ENCODE assay signal across 20 cellular contexts in the genomic region with DNA sequence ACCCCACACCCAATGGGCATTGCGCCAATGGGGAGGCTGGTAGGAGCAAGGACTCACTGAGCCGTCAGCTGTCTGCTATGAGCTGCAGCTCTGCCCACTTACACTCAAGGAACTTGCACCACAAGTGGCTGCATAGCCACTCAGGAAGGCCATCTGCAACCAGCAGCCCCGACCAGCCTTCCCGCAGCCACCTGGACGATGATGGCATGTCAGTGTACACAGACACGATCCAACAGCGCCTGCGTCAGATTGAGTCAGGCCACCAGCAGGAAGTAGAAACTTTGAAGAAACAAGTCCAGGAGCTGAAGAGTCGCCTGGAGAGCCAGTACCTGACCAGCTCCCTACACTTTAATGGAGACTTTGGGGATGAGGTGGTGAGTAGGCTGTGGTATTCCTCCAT. TPM values are rescaled to one million over a fixed set of nuclear protein-coding genes. Genes with fewer than 3 reads are reported as not detected.
DNase-seq lines count a peak whose midpoint lies in the region; ATAC-seq, FAIRE-seq and TF ChIP-seq lines count a peak whose summit lies in the region.
"Had no signal": no experiment of that assay in that cellular context is flagged by ENCODE, and none has a peak within 500 bp of the region (broad histone marks: within the 10 kb centered on the region; RNA-seq: fewer than 3 reads in every experiment).

No MANE protein-coding gene starts in this region.

- TF ChIP-seq POLR2A in vagina (IDR thresholded peaks at IDR 0.05): no peak

- no peaks in the 10 kb centered on the region for H3K9me3 Mint-ChIP-seq in progenitor cell of endocrine pancreas (ENCODE audit: low read depth)
- H3K9me3 Mint-ChIP-seq: CD4-positive, alpha-beta T cell; H9 had no signal

- intact Hi-C loops in vagina (cut with DNase I) (loop anchor here (10.0 kb wide), 1 partner anchor 1624 kb away; no protein-coding TSS in a partner anchor), heart right ventricle (cut with DNase I) (no loop called here)

- FAIRE-seq in bronchial epithelial cell (lab: Jason Lieb, UNC): peak; percentile 90
- FAIRE-seq: GM12892, GM19239 had no signal

- ATAC-seq in HG02938 (IDR thresholded peaks at IDR 0.05; ENCODE audit: unreplicated experiment) (no peak), heart right ventricle (no peak)

- H3K36me3 Mint-ChIP-seq in progenitor cell of endocrine pancreas (ENCODE audit: insufficient read depth): peaks cover 28% of the 10 kb centered on the region

- H3K27me3 Mint-ChIP-seq in progenitor cell of endocrine pancreas: no peaks in the 10 kb centered on the region
- H3K27me3 Mint-ChIP-seq: CD4-positive, alpha-beta T cell had no signal

- H3K4me1 Mint-ChIP-seq in progenitor cell of endocrine pancreas (ENCODE audit: low read depth): no peaks in the 10 kb centered on the region
- H3K4me1 Mint-ChIP-seq: H9 had no signal

- H4K20me1 ChIP-seq in BLaER1: no peaks in the 10 kb centered on the region

- DNase-seq in SHP77 (lab: John Stamatoyannopoulos, UW): peak; percentile 7 to 18
- DNase-seq in bronchial epithelial cell (ENCODE audit: low read depth): no peak
- no peak for DNase-seq in progenitor cell of endocrine pancreas (ENCODE audit: low spot score, unreplicated experiment)
- no peak for DNase-seq in vagina (ENCODE audit: extremely low spot score in 2 of 2)
- no peak for DNase-seq in nucleus accumbens (lab: John Stamatoyannopoulos, UW)
- no peak for DNase-seq in heart right ventricle
- DNase-seq: 8988T; AML-193; C1 segment of cervical spinal cord; Calu3; CD4-positive, alpha-beta T cell; DND-41; GDM1; GOT3; H9 had no signal

- H3K9me3 ChIP-seq in BLaER1: peaks cover 7% of the 10 kb centered on the region; the same call in 1 of the 2 replicates
- H3K9me3 ChIP-seq in vagina: no peaks in the 10 kb centered on the region
- H3K9me3 ChIP-seq in heart right ventricle: no peaks in the 10 kb centered on the region

- peaks cover 67% of the 10 kb centered on the region for H3K36me3 ChIP-seq in BLaER1
- peaks cover 35% of the 10 kb centered on the region for H3K36me3 ChIP-seq in bronchial epithelial cell (ENCODE audit: control insufficient read depth, insufficient read depth, low read length)
- peaks cover 0 to 92% of the 10 kb centered on the region in 2 donors for H3K36me3 ChIP-seq in vagina
- H3K36me3 ChIP-seq in heart right ventricle: peaks cover 0 to 100% (median 66%) of the 10 kb centered on the region in 9 donors

- H3K4me3 ChIP-seq in BLaER1 (peak overlapping the region; percentile 52), bronchial epithelial cell (ENCODE audit: low read depth, low read length) (no peak overlapping the region), vagina (no peak overlapping the region), heart right ventricle (no peak overlapping the region)

- whole genome bisulfite sequencing in heart right ventricle, 2 donors: 95 to 98% methylated on average over 9 of the region's 9 CpGs

- H3K9ac ChIP-seq in BLaER1: peak overlapping the region; percentile 82

- peak overlapping the region; percentile 95 for H3K27ac ChIP-seq in BLaER1
- H3K27ac ChIP-seq in vagina: no peak overlapping the region
- H3K27ac ChIP-seq in heart right ventricle: no peak overlapping the region
- H3K27ac ChIP-seq: HL-60 had no signal

- peaks cover 62% of the 10 kb centered on the region for H3K4me1 ChIP-seq in BLaER1
- peaks cover 16% of the 10 kb centered on the region for H3K4me1 ChIP-seq in vagina
- H3K4me1 ChIP-seq in heart right ventricle: peaks cover 0 to 26% (median 10%) of the 10 kb centered on the region in 9 donors

- H3K4me2 ChIP-seq in BLaER1: peak overlapping the region; percentile 94

- H3K27ac Mint-ChIP-seq in progenitor cell of endocrine pancreas: peak overlapping the region; percentile 57
- H3K27ac Mint-ChIP-seq: CD4-positive, alpha-beta T cell had no signal

- no peak overlapping the region for H3K4me3 Mint-ChIP-seq in progenitor cell of endocrine pancreas (ENCODE audit: low read depth)
- H3K4me3 Mint-ChIP-seq: CD4-positive, alpha-beta T cell; H9 had no signal

- H3K27me3 ChIP-seq in BLaER1 (no peaks in the 10 kb centered on the region), bronchial epithelial cell (ENCODE audit: control insufficient read depth, insufficient read depth, low read length) (no peaks in the 10 kb centered on the region), vagina (no peaks in the 10 kb centered on the region), heart right ventricle (no peaks in the 10 kb centered on the region)

- TF ChIP-seq CTCF in bronchial epithelial cell (IDR thresholded peaks at IDR 0.05; ENCODE audit: insufficient read depth, low read length, severe bottlenecking) (no peak), progenitor cell of endocrine pancreas (IDR thresholded peaks at IDR 0.05; ENCODE audit: unreplicated experiment) (no peak), vagina (IDR thresholded peaks at IDR 0.05) (no peak), heart right ventricle (IDR thresholded peaks at IDR 0.05) (no peak)

RNA-seq across cellular contexts. Expression of a gene that starts 59.8 kb away (rescaled TPM):
- total RNA-seq in bronchial epithelial cell (not detected in 2 replicates), progenitor cell of endocrine pancreas (not detected in 2 replicates), vagina (not detected), heart right ventricle (not detected)
- not detected for polyA plus RNA-seq in heart right ventricle
- total RNA-seq: Calu3; CD4-positive, alpha-beta T cell; H9 had no signal

Comparison
In these comparisons a context has a peak if more than half of its experiments do, and no peak if none do; other contexts are left out.
1. DNase-seq: peak in SHP77 (2 of 2); none in bronchial epithelial cell (single experiment), progenitor cell of endocrine pancreas (single experiment), vagina (0 of 2), nucleus accumbens (0 of 56) and heart right ventricle (0 of 2).